ENCODE assay signal across 8 cellular contexts in genomic region chr1:68230901-68231626, GRCh38. TPM values are rescaled to one million over a fixed set of nuclear protein-coding genes. Genes with fewer than 3 reads are reported as not detected.
DNase-seq lines count a peak whose midpoint lies in the region; ATAC-seq and TF ChIP-seq lines count a peak whose summit lies in the region.

No MANE protein-coding gene starts in this region.

- no peak overlapping the region for H3K27ac Mint-ChIP-seq in T-helper 17 cell

- intact Hi-C loops in heart left ventricle (cut with DNase I) = loop anchor here in 9 of 10 donors (5.0 to 10.0 kb wide), 13 partner anchors 54 to 111 kb away; no protein-coding TSS in a partner anchor

- peak overlapping the region; percentile 47 to 93 (median 80) for H3K27ac ChIP-seq in heart left ventricle

- no peaks in the 10 kb centered on the region for H3K36me3 ChIP-seq in heart left ventricle

- peaks cover 0 to 40% (median 15%) of the 10 kb centered on the region in 12 donors for H3K4me1 ChIP-seq in heart left ventricle

- H3K4me1 Mint-ChIP-seq in T-helper 17 cell = peaks cover 4% of the 10 kb centered on the region

- no peak for TF ChIP-seq POLR2A in heart left ventricle (IDR thresholded peaks at IDR 0.05)

- H3K4me3 ChIP-seq in heart left ventricle (peak overlapping the region; percentile 58 to 93 (median 78)), retinal pigment epithelial cell (ENCODE audit: low read length) (peak overlapping the region; percentile 94)

- DNase-seq in T-helper 17 cell = no peak
- DNase-seq in heart left ventricle = peak; percentile 39 to 65 (median 46)
- no peak for DNase-seq in retinal pigment epithelial cell (ENCODE audit: low read depth)
- no peak for DNase-seq in activated T-cell treated with anti-CD3 and anti-CD28 coated beads, Interleukin-2, amount 50 U/mL, for 48 hours
- no peak for DNase-seq in effector CD4-positive, alpha-beta T cell

- peaks cover 55% of the 10 kb centered on the region for H3K27me3 Mint-ChIP-seq in T-helper 17 cell

- TF ChIP-seq CTCF in heart left ventricle (IDR thresholded peaks at IDR 0.05) (no peak), retinal pigment epithelial cell (conservative IDR thresholded peaks at IDR 0.05; ENCODE audit: low read depth, low read length) (no peak)

- H3K9me3 ChIP-seq in T-helper 17 cell (ENCODE audit: control insufficient read depth, low read length, poor library complexity, severe bottlenecking) = no peaks in the 10 kb centered on the region
- no peaks in the 10 kb centered on the region for H3K9me3 ChIP-seq in heart left ventricle

- ATAC-seq in GM19372 (IDR thresholded peaks at IDR 0.05; ENCODE audit: low read depth, unreplicated experiment) (peak; percentile 50), T-helper 17 cell (no peak), heart left ventricle (peak; percentile 2 to 47 (median 38)), HG03442 (IDR thresholded peaks at IDR 0.05; ENCODE audit: unreplicated experiment) (no peak), GM21723 (IDR thresholded peaks at IDR 0.05; ENCODE audit: unreplicated experiment) (no peak)

- WGBS in heart left ventricle, 4 donors = 1 to 3% (median 1%) methylated on average over 44 to 62 of the region's 62 CpGs

- peaks cover 2% of the 10 kb centered on the region for H3K36me3 Mint-ChIP-seq in T-helper 17 cell (ENCODE audit: low read depth)

- peaks cover 0 to 13% (median 0%) of the 10 kb centered on the region in 9 donors for H3K27me3 ChIP-seq in heart left ventricle

- peak overlapping the region; percentile 58 for H3K4me3 Mint-ChIP-seq in T-helper 17 cell

RNA-seq across cellular contexts. Expression of gene WLS, which starts 1.3 kb away (rescaled TPM):
- total RNA-seq in T-helper 17 cell (under 1 TPM in 1 of 2 donors, not detected in 1; 0.85 TPM), heart left ventricle (100 to 1,000 TPM in 6 of 9 donors, 10 to 100 TPM in 3; 78.2 to 115 (median 107) TPM)
- 10 to 100 TPM; 36.5 to 38.4 TPM for polyA plus RNA-seq in heart left ventricle

Comparison
In these comparisons a context has a peak if more than half of its experiments do, and no peak if none do; other contexts are left out.
1. ATAC-seq: peak in GM19372 (single experiment) and heart left ventricle (4 of 4); none in T-helper 17 cell (single experiment), HG03442 (single experiment) and GM21723 (single experiment).
2. DNase-seq: peak in heart left ventricle (5 of 5); none in T-helper 17 cell (0 of 3), retinal pigment epithelial cell (single experiment), activated T-cell treated with anti-CD3 and anti-CD28 coated beads, Interleukin-2, amount 50 U/mL, for 48 hours (0 of 2) and effector CD4-positive, alpha-beta T cell (single experiment).
3. RNA of gene WLS, which starts 1.3 kb away (total RNA-seq): 78.2 to 115 TPM in heart left ventricle; 0.85 TPM in T-helper 17 cell; every median in the first group is over 10 times any median in the second.